In the genomic region with DNA sequence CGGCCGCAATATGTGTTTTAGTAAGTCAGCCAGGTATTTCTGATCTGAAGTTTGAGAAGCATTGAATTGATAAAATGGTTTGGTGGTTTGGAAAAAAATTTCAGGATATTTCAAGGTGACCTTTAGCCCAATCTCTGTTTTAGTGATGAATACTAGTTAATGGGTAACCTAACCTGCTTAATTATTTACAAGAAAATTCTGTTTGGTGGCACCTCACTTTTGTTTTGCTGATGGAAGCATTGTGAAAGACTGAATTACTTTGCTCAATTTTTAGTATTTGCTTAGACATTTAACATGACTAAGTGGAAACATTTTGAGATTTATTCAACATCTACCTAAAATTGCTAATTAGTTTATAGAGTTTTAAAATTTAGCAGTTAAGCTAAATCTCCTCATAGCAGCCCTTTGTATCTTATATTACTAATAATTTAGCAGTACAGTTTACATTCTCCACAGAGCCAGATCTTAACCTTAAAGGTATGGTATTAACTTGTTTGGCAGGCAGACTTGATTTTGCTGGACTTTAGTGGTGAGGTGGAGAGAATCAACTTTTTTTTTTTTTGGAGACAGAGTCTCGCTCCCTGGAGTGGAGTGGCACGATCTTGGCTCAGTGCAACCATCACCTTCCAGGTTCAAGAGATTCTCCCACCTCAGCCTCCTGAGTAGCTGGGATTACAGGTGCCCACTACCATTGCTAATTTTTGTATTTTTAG, we compare ENCODE assay signal across 25 cellular contexts. TPM values are rescaled to one million over a fixed set of nuclear protein-coding genes. Genes with fewer than 3 reads are reported as not detected.
DNase-seq lines count a peak whose midpoint lies in the region; FAIRE-seq and TF ChIP-seq lines count a peak whose summit lies in the region.
"Had no signal": no experiment of that assay in that cellular context is flagged by ENCODE, and none has a peak within 500 bp of the region (broad histone marks: within the 10 kb centered on the region; RNA-seq: fewer than 3 reads in every experiment).

No MANE protein-coding gene starts in this region.

- H3K27ac ChIP-seq in hepatocyte = peak overlapping the region; percentile 28
- peak overlapping the region; percentile 86 to 89 for H3K27ac ChIP-seq in liver (ENCODE audit: low read depth in 1 of 2, low read length in 2 of 2)
- peak overlapping the region in 1 of 2 donors; percentile 16 for H3K27ac ChIP-seq in small intestine (ENCODE audit: low read depth in 1 of 2, low read length in 1 of 2)
- H3K27ac ChIP-seq: A549; BLaER1 treated with 17β-estradiol and CSF1 and Interleukin-3, amounts not matched to agents 10 nM and 100 nM; KMS-11; PC-9; SJSA1 had no signal

- no peaks in the 10 kb centered on the region for H3K27me3 ChIP-seq in hepatocyte
- no peaks in the 10 kb centered on the region for H3K27me3 ChIP-seq in liver (ENCODE audit: control insufficient read depth in 4 of 4, insufficient read depth in 4 of 4, low read length in 3 of 4)
- no peaks in the 10 kb centered on the region for H3K27me3 ChIP-seq in small intestine (ENCODE audit: control insufficient read depth in 2 of 2, insufficient read depth in 2 of 2, low read length in 2 of 2)
- H3K27me3 ChIP-seq: BLaER1 treated with 17β-estradiol and CSF1 and Interleukin-3, amounts not matched to agents 10 nM and 100 nM; SJSA1 had no signal

- no peak overlapping the region for H3K4me2 ChIP-seq in hepatocyte
- H3K4me2 ChIP-seq: A549; BLaER1 treated with 17β-estradiol and CSF1 and Interleukin-3, amounts not matched to agents 10 nM and 100 nM; KMS-11; PC-9 had no signal

- H2AFZ ChIP-seq in hepatocyte = no peak overlapping the region
- H2AFZ ChIP-seq: PC-9 had no signal

- H3K79me2 ChIP-seq in hepatocyte = no peaks in the 10 kb centered on the region

- H3K4me3 ChIP-seq in hepatocyte (no peak overlapping the region), liver (ENCODE audit: low read depth in 1 of 3, low read length in 3 of 3) (peak overlapping the region in 1 of 3 donors; percentile 15), small intestine (ENCODE audit: low read depth in 1 of 2, low read length in 2 of 2) (no peak overlapping the region)
- H3K4me3 ChIP-seq: A549; BLaER1 treated with 17β-estradiol and CSF1 and Interleukin-3, amounts not matched to agents 10 nM and 100 nM; PC-9; SJSA1 had no signal

- H4K20me1 ChIP-seq in hepatocyte (ENCODE audit: insufficient read depth, poor library complexity, severe bottlenecking) = no peaks in the 10 kb centered on the region
- H4K20me1 ChIP-seq: BLaER1 treated with 17β-estradiol and CSF1 and Interleukin-3, amounts not matched to agents 10 nM and 100 nM had no signal

- H3K4me1 ChIP-seq in hepatocyte (ENCODE audit: insufficient read depth) = no peaks in the 10 kb centered on the region
- peaks cover 0 to 13% (median 6%) of the 10 kb centered on the region in 4 donors for H3K4me1 ChIP-seq in liver (ENCODE audit: control insufficient read depth in 4 of 4, insufficient read depth in 4 of 4, low read length in 3 of 4)
- peaks cover 0 to 2% of the 10 kb centered on the region in 2 donors for H3K4me1 ChIP-seq in small intestine (ENCODE audit: control insufficient read depth in 2 of 2, insufficient read depth in 1 of 2, low read depth in 1 of 2, low read length in 1 of 2)
- H3K4me1 ChIP-seq: BLaER1 treated with 17β-estradiol and CSF1 and Interleukin-3, amounts not matched to agents 10 nM and 100 nM; SJSA1 had no signal

- peak in 1 of 2 donors; percentile 10 for TF ChIP-seq RAD21 in liver (IDR thresholded peaks at IDR 0.05)

- 88% methylated on average over 4 of the region's 4 CpGs for WGBS in hepatocyte (ENCODE audit: low lambda C conversion rate, missing lambda C conversion rate)
- WGBS in liver = 34% methylated on average over 4 of the region's 4 CpGs
- 47 to 76% (median 56%) methylated on average over 4 of the region's 4 CpGs for WGBS in small intestine, 3 donors

- no peaks in the 10 kb centered on the region for H3K9me3 ChIP-seq in hepatocyte (ENCODE audit: low read depth)
- no peaks in the 10 kb centered on the region for H3K9me3 ChIP-seq in liver (ENCODE audit: control insufficient read depth in 4 of 4, low read length in 3 of 4)
- H3K9me3 ChIP-seq in small intestine (ENCODE audit: control insufficient read depth, low read depth) = no peaks in the 10 kb centered on the region
- H3K9me3 ChIP-seq: A549; BLaER1 treated with 17β-estradiol and CSF1 and Interleukin-3, amounts not matched to agents 10 nM and 100 nM; SJSA1 had no signal

- no peak for TF ChIP-seq CTCF in hepatocyte (IDR thresholded peaks at IDR 0.05; ENCODE audit: poor library complexity)
- no peak for TF ChIP-seq CTCF in liver (IDR thresholded peaks at IDR 0.05; ENCODE audit: low read depth, low read length, missing input control)

- DNase-seq in HT-29 (ENCODE audit: low spot score) = peak; percentile 10
- DNase-seq in hepatocyte (ENCODE audit: low spot score) = no peak
- peak; percentile 45 for DNase-seq in small intestine
- DNase-seq in HUDEP-2 (lab: John Stamatoyannopoulos, UW; ENCODE audit: unreplicated experiment in 76 of 76) = no peak
- DNase-seq in GOT3 (lab: John Stamatoyannopoulos, UW) = no peak
- no peak for DNase-seq in activated CD8-positive, alpha-beta memory T cell treated with anti-CD3 and anti-CD28 coated beads, Interleukin-2, amount 50 U/mL, for 48 hours
- DNase-seq: AML-193; CD4-positive, alpha-beta T cell; DMS79 treated with DMSO at 0.1 percent for 48 hours; GF-D8; MM.1S; NCI-H1048; NCI-H1417; NCI-H1694; NCI-H2029 treated with DMSO at 0.1 percent for 48 hours; NCI-H2227 treated with DMSO at 0.1 percent for 48 hours; NCI-H526 treated with DMSO at 0.1 percent for 48 hours; PC-9 had no signal

- H3K9me2 ChIP-seq in hepatocyte (replicated peaks; ENCODE audit: insufficient read depth) = no peaks in the 10 kb centered on the region

- FAIRE-seq in small intestine (lab: Jason Lieb, UNC) = no peak
- FAIRE-seq: A549, GM12891, GM19239 had no signal

- H3K9ac ChIP-seq in liver (ENCODE audit: low read depth in 1 of 2, low read length in 2 of 2) = peak overlapping the region in 1 of 2 donors; percentile 68
- H3K9ac ChIP-seq: BLaER1 treated with 17β-estradiol and CSF1 and Interleukin-3, amounts not matched to agents 10 nM and 100 nM; KMS-11 had no signal

- H3K36me3 ChIP-seq in hepatocyte (replicated peaks; ENCODE audit: insufficient read depth, low read depth) (no peaks in the 10 kb centered on the region), liver (ENCODE audit: control insufficient read depth in 4 of 4, insufficient read depth in 3 of 4, low read depth in 1 of 4, low read length in 3 of 4) (no peaks in the 10 kb centered on the region), small intestine (ENCODE audit: control insufficient read depth in 2 of 2, insufficient read depth in 2 of 2, low read length in 2 of 2) (no peaks in the 10 kb centered on the region)
- H3K36me3 ChIP-seq: BLaER1 treated with 17β-estradiol and CSF1 and Interleukin-3, amounts not matched to agents 10 nM and 100 nM; SJSA1 had no signal

TF ChIP-seq in liver, 16 proteins besides CTCF, POLR2A, EP300 and RAD21 (continues in another document):
- TF ChIP-seq, protein P1, sequence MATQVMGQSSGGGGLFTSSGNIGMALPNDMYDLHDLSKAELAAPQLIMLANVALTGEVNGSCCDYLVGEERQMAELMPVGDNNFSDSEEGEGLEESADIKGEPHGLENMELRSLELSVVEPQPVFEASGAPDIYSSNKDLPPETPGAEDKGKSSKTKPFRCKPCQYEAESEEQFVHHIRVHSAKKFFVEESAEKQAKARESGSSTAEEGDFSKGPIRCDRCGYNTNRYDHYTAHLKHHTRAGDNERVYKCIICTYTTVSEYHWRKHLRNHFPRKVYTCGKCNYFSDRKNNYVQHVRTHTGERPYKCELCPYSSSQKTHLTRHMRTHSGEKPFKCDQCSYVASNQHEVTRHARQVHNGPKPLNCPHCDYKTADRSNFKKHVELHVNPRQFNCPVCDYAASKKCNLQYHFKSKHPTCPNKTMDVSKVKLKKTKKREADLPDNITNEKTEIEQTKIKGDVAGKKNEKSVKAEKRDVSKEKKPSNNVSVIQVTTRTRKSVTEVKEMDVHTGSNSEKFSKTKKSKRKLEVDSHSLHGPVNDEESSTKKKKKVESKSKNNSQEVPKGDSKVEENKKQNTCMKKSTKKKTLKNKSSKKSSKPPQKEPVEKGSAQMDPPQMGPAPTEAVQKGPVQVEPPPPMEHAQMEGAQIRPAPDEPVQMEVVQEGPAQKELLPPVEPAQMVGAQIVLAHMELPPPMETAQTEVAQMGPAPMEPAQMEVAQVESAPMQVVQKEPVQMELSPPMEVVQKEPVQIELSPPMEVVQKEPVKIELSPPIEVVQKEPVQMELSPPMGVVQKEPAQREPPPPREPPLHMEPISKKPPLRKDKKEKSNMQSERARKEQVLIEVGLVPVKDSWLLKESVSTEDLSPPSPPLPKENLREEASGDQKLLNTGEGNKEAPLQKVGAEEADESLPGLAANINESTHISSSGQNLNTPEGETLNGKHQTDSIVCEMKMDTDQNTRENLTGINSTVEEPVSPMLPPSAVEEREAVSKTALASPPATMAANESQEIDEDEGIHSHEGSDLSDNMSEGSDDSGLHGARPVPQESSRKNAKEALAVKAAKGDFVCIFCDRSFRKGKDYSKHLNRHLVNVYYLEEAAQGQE (IDR thresholded peaks at IDR 0.05) = peak; percentile 37
- TF ChIP-seq JUND (IDR thresholded peaks at IDR 0.05) (peak; percentile 27 to 52), RXRA (IDR thresholded peaks at IDR 0.05) (peak; percentile 36 to 58), NR2F2 (IDR thresholded peaks at IDR 0.05) (no peak), SP1 (IDR thresholded peaks at IDR 0.05) (peak; percentile 90), HNF4G (IDR thresholded peaks at IDR 0.05) (no peak), TAF1 (conservative IDR thresholded peaks at IDR 0.05) (no peak), YY1 (IDR thresholded peaks at IDR 0.05) (peak; percentile 56), HNF4A (conservative IDR thresholded peaks at IDR 0.05) (peak; percentile 51 to 64), EGR1 (IDR thresholded peaks at IDR 0.05; ENCODE audit: low read depth in 2 of 2) (peak; percentile 52 to 81)
- TF ChIP-seq, protein P2, sequence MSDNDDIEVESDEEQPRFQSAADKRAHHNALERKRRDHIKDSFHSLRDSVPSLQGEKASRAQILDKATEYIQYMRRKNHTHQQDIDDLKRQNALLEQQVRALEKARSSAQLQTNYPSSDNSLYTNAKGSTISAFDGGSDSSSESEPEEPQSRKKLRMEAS (IDR thresholded peaks at IDR 0.05) = peak; percentile 25

RNA-seq across cellular contexts. Expression of a gene that starts 35.4 kb away (rescaled TPM):
- 0.10 and 0.42 TPM in 2 replicates for total RNA-seq in HT-29 (2014; rRNA removed; shearing (Covaris generic))
- 2.8 TPM in 2 replicates for total RNA-seq in hepatocyte
- polyA plus RNA-seq in hepatocyte = 0.57 and 0.97 TPM in 2 replicates
- total RNA-seq in liver = 10 to 100 TPM in 1 of 2 donors, 1 to 10 TPM in 1; 2.3 to 17.0 TPM
- polyA plus RNA-seq in liver = 1 to 10 TPM; 4.6 to 7.9 TPM
- polyA plus RNA-seq in small intestine = 10 to 100 TPM in 2 of 3 donors, 1 to 10 TPM in 1; 5.5 to 25.9 (median 19.7) TPM

Comparison
In these comparisons a context has a peak if more than half of its experiments do, and no peak if none do; other contexts are left out.
1. DNase-seq: peak in HT-29 (single experiment) and small intestine (single experiment); none in hepatocyte (single experiment), HUDEP-2 (0 of 76), GOT3 (single experiment) and activated CD8-positive, alpha-beta memory T cell treated with anti-CD3 and anti-CD28 coated beads, Interleukin-2, amount 50 U/mL, for 48 hours (single experiment).